ENCODE assay signal across 8 cellular contexts in genomic region chr5:163436515-163436914, GRCh38. TPM values are rescaled to one million over a fixed set of nuclear protein-coding genes. Genes with fewer than 3 reads are reported as not detected.
DNase-seq lines count a peak whose midpoint lies in the region; ATAC-seq, FAIRE-seq and TF ChIP-seq lines count a peak whose summit lies in the region.

No MANE protein-coding gene starts in this region.

- no peaks in the 10 kb centered on the region for H3K27me3 Mint-ChIP-seq in activated naive CD8-positive, alpha-beta T cell

- H3K27me3 ChIP-seq in heart right ventricle (no peaks in the 10 kb centered on the region), right lobe of liver (no peaks in the 10 kb centered on the region), upper lobe of left lung (no peaks in the 10 kb centered on the region), small intestine (ENCODE audit: control insufficient read depth in 2 of 2, insufficient read depth in 2 of 2, low read length in 2 of 2) (no peaks in the 10 kb centered on the region)

- peaks cover 5% of the 10 kb centered on the region for H3K36me3 Mint-ChIP-seq in activated naive CD8-positive, alpha-beta T cell

- H3K4me3 ChIP-seq in heart right ventricle (peak overlapping the region in 6 of 10 donors; percentile 78 to 97 (median 91)), right lobe of liver (peak overlapping the region; percentile 35 to 85 (median 74)), upper lobe of left lung (peak overlapping the region in 1 of 4 donors; percentile 95), small intestine (ENCODE audit: low read depth in 1 of 2, low read length in 2 of 2) (peak overlapping the region in 1 of 2 donors; percentile 59)

- peaks cover 0 to 20% (median 5%) of the 10 kb centered on the region in 9 donors for H3K36me3 ChIP-seq in heart right ventricle
- H3K36me3 ChIP-seq in right lobe of liver, result peaks cover 0 to 11% (median under 1%) of the 10 kb centered on the region in 4 donors
- peaks cover 0 to 6% (median 4%) of the 10 kb centered on the region in 4 donors for H3K36me3 ChIP-seq in upper lobe of left lung
- peaks cover 0 to 4% of the 10 kb centered on the region in 2 donors for H3K36me3 ChIP-seq in small intestine (ENCODE audit: control insufficient read depth in 2 of 2, insufficient read depth in 2 of 2, low read length in 2 of 2)

- H3K27ac ChIP-seq in heart right ventricle, result peak overlapping the region in 9 of 10 donors; percentile 59 to 97 (median 92)
- peak overlapping the region; percentile 75 to 98 (median 93) for H3K27ac ChIP-seq in right lobe of liver
- peak overlapping the region in 3 of 4 donors; percentile 88 to 93 (median 92) for H3K27ac ChIP-seq in upper lobe of left lung
- H3K27ac ChIP-seq in small intestine (ENCODE audit: low read depth in 1 of 2, low read length in 1 of 2), result peak overlapping the region in 1 of 2 donors; percentile 41

- ATAC-seq in heart right ventricle (no peak), Right ventricle myocardium inferior (no peak), right lobe of liver (no peak), upper lobe of left lung (ENCODE audit: low FRiP score in 2 of 2) (no peak), GM19452 (IDR thresholded peaks at IDR 0.05; ENCODE audit: unreplicated experiment) (no peak)

- TF ChIP-seq POLR2A in right lobe of liver (IDR thresholded peaks at IDR 0.05), result no peak
- no peak for TF ChIP-seq POLR2A in upper lobe of left lung (IDR thresholded peaks at IDR 0.05)

- peak overlapping the region; percentile 92 for H3K4me3 Mint-ChIP-seq in activated naive CD8-positive, alpha-beta T cell

- no peak for FAIRE-seq in small intestine (lab: Jason Lieb, UNC)

- intact Hi-C loops in heart right ventricle (cut with DNase I), result loop anchor here in 3 of 10 donors (2.0 to 10.0 kb wide), 2 partner anchors 68 kb away; partner anchors contain the start of gene MAT2B (in 3 of the 3)
- intact Hi-C loops in Right ventricle myocardium inferior (cut with DNase I), result loop anchor here (2.0 kb wide), 2 partner anchors 22 to 66 kb away; no protein-coding TSS in a partner anchor
- intact Hi-C loops in right lobe of liver (cut with DNase I), result no loop called here

- no peak for TF ChIP-seq EP300 in upper lobe of left lung (IDR thresholded peaks at IDR 0.05)

- H3K27ac Mint-ChIP-seq in activated naive CD8-positive, alpha-beta T cell, result peak overlapping the region; percentile 96

- H3K9me3 Mint-ChIP-seq in activated naive CD8-positive, alpha-beta T cell (ENCODE audit: low read depth), result no peaks in the 10 kb centered on the region

- peaks cover 51% of the 10 kb centered on the region for H3K4me1 Mint-ChIP-seq in activated naive CD8-positive, alpha-beta T cell (ENCODE audit: low read depth)

- H3K9me3 ChIP-seq in heart right ventricle, result no peaks in the 10 kb centered on the region
- no peaks in the 10 kb centered on the region for H3K9me3 ChIP-seq in right lobe of liver
- no peaks in the 10 kb centered on the region for H3K9me3 ChIP-seq in upper lobe of left lung
- H3K9me3 ChIP-seq in small intestine (ENCODE audit: control insufficient read depth, low read depth), result no peaks in the 10 kb centered on the region

- DNase-seq in heart right ventricle, result no peak
- no peak for DNase-seq in Right ventricle myocardium inferior (ENCODE audit: missing footprints)
- DNase-seq in right lobe of liver, result no peak
- DNase-seq in upper lobe of left lung, result no peak
- no peak for DNase-seq in small intestine
- no peak for DNase-seq in GM13976 (ENCODE audit: low spot score)

- 71 to 84% methylated on average over 4 of the region's 4 CpGs for WGBS in heart right ventricle, 2 donors
- 17% methylated on average over 4 of the region's 4 CpGs for WGBS in right lobe of liver (ENCODE audit: insufficient coverage, low coverage, low lambda C conversion rate, missing lambda C conversion rate)
- WGBS in upper lobe of left lung, 2 donors, result 86 to 88% methylated on average over 4 of the region's 4 CpGs
- WGBS in small intestine, 3 donors, result 67 to 77% (median 72%) methylated on average over 4 of the region's 4 CpGs

- in situ Hi-C loops in GM13976 (cut with MboI; ENCODE audit: low sequenced_read_pairs, unreplicated experiment), result no loop called here

- TF ChIP-seq CTCF in heart right ventricle (IDR thresholded peaks at IDR 0.05) (no peak), right lobe of liver (IDR thresholded peaks at IDR 0.05) (no peak), upper lobe of left lung (IDR thresholded peaks at IDR 0.05) (no peak), GM13976 (IDR thresholded peaks at IDR 0.05; ENCODE audit: borderline replicate concordance, control extremely low read depth, extremely low read depth, insufficient read depth, missing control alignments) (no peak)

- peaks cover 15 to 44% (median 32%) of the 10 kb centered on the region in 9 donors for H3K4me1 ChIP-seq in heart right ventricle
- H3K4me1 ChIP-seq in right lobe of liver, result peaks cover 0 to 57% (median 21%) of the 10 kb centered on the region in 4 donors
- peaks cover 20 to 27% (median 24%) of the 10 kb centered on the region in 4 donors for H3K4me1 ChIP-seq in upper lobe of left lung
- H3K4me1 ChIP-seq in small intestine (ENCODE audit: control insufficient read depth in 2 of 2, insufficient read depth in 1 of 2, low read depth in 1 of 2, low read length in 1 of 2), result no peaks in the 10 kb centered on the region

RNA-seq across cellular contexts. Expression of gene CCNG1, which starts 0.9 kb away (rescaled TPM):
- total RNA-seq in heart right ventricle (100 to 1,000 TPM in 2 of 10 donors, 10 to 100 TPM in 8; 47.1 to 137 (median 70.4) TPM), Right ventricle myocardium inferior (94.2 TPM), right lobe of liver (100 to 1,000 TPM in 1 of 6 experiments, 10 to 100 TPM in 5; 47.7 to 146 (median 80.1) TPM), upper lobe of left lung (100 to 1,000 TPM in 1 of 6 donors, 10 to 100 TPM in 5; 52.5 to 118 (median 73.8) TPM)
- polyA plus RNA-seq in heart right ventricle (10 to 100 TPM; 37.0 to 57.8 TPM), small intestine (100 to 1,000 TPM; 126 to 266 (median 262) TPM)

RNA-seq across cellular contexts. Expression of gene NUDCD2, which starts 23.4 kb away (rescaled TPM):
- total RNA-seq in heart right ventricle (10 to 100 TPM in 8 of 10 donors, 1 to 10 TPM in 2; 9.3 to 17.1 (median 12.7) TPM), Right ventricle myocardium inferior (11.8 TPM), right lobe of liver (10 to 100 TPM in 4 of 6 experiments, 1 to 10 TPM in 2; 2.0 to 16.9 (median 11.8) TPM), upper lobe of left lung (10 to 100 TPM in 2 of 6 donors, 1 to 10 TPM in 4; 3.1 to 25.6 (median 7.9) TPM)
- polyA plus RNA-seq in heart right ventricle (1 to 10 TPM; 4.0 to 4.1 TPM), small intestine (10 to 100 TPM in 1 of 3 donors, 1 to 10 TPM in 2; 4.1 to 10.9 (median 4.2) TPM)

RNA-seq across cellular contexts. Expression of gene HMMR, which starts 23.9 kb away (rescaled TPM):
- total RNA-seq in heart right ventricle, result 1 to 10 TPM in 4 of 10 donors, under 1 TPM in 6; 0.10 to 4.0 (median 0.47) TPM
- polyA plus RNA-seq in heart right ventricle, result under 1 TPM; 0.20 to 0.59 TPM
- 0.92 TPM for total RNA-seq in Right ventricle myocardium inferior
- total RNA-seq in right lobe of liver, result 1 to 10 TPM in 4 of 6 experiments, under 1 TPM in 2; 0.11 to 3.0 (median 1.1) TPM
- total RNA-seq in upper lobe of left lung, result 1 to 10 TPM in 5 of 6 donors, under 1 TPM in 1; 0.74 to 4.2 (median 1.9) TPM
- 10 to 100 TPM in 1 of 3 donors, 1 to 10 TPM in 2; 1.1 to 22.5 (median 1.3) TPM for polyA plus RNA-seq in small intestine
